In genomic region chr19:12112238-12112637, GRCh38 we compare ENCODE assay signal across 1 cellular context.
TF ChIP-seq lines count a peak whose summit lies in the region.

No MANE protein-coding gene starts in this region.

TF ChIP-seq in WTC11, 78 proteins besides CTCF, POLR2A, EP300 and RAD21 (continued from another document):
- no peak for TF ChIP-seq ZNF512 (CRISPR knock-in tag; IDR thresholded peaks at IDR 0.05; ENCODE audit: borderline replicate concordance)
